ENCODE assay signal across 8 cellular contexts in the genomic region with DNA sequence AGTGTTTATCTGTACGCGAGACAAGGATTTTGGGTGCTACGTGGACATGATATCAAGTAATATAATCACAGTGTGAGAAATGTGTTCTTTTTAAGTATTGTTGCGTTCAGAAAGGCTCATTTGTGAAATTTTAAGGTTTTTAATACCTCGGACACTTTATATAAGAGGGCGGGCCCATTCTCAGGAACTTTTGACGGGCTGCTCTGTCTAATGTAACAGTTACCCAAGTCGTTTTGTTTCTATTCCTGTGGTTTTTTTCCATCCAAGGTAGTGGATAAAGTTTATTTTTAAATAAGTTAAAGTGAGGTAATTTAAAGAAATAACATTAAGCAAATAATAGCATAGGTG. TPM values are rescaled to one million over a fixed set of nuclear protein-coding genes. Genes with fewer than 3 reads are reported as not detected.
A peak's percentile ranks its signal among the peaks of the same experiment; 100 is the strongest.
DNase-seq lines count a peak whose midpoint lies in the region; ATAC-seq and TF ChIP-seq lines count a peak whose summit lies in the region.

No MANE protein-coding gene starts in this region.

- H3K4me1 ChIP-seq in naive thymus-derived CD4-positive, alpha-beta T cell (ENCODE audit: control insufficient read depth in 2 of 2, insufficient read depth in 2 of 2, low read length in 2 of 2), result peaks cover 19% of the 10 kb centered on the region in 2 donors

- CTCF ChIA-PET in AG04450 (lab: Charles Lee), result interaction anchor here (0.6 to 1.6 kb wide), 2 partner anchors 13 to 122 kb away, joined by 3 to 18 read pairs; no protein-coding TSS in a partner anchor
- CTCF ChIA-PET in naive thymus-derived CD4-positive, alpha-beta T cell (lab: Charles Lee), result interaction anchor here (0.7 kb wide), 1 partner anchor 100 kb away, joined by 3 read pairs; no protein-coding TSS in a partner anchor

- POLR2A ChIA-PET in AG04450 (lab: Yijun Ruan, JAX), result interaction anchor here (1.0 to 1.7 kb wide), 4 partner anchors 9 to 115 kb away, joined by 4 to 9 read pairs (median 6); a partner anchor contains a TSS
- POLR2A ChIA-PET in naive thymus-derived CD4-positive, alpha-beta T cell (lab: Charles Lee), result interaction anchor here (0.7 to 2.9 kb wide), 9 partner anchors 17 to 154 kb away, joined by 3 to 24 read pairs (median 3); a partner anchor contains a TSS

- intact Hi-C loops in dendritic cell treated with granulocyte-macrophage colony-stimulating factor and Interleukin-4, amounts not matched to agents 40 ng/mL and 50 ng/mL, for 4 days (cut with micrococcal nuclease), result loop anchor here (1.0 to 2.0 kb wide), 2 partner anchors 61 to 115 kb away; a partner anchor contains a TSS
- intact Hi-C loops in naive thymus-derived CD4-positive, alpha-beta T cell (cut with micrococcal nuclease), result loop anchor here (1.0 to 5.0 kb wide), 13 partner anchors 13 to 1769 kb away; a partner anchor contains a TSS

- ATAC-seq in naive thymus-derived CD4-positive, alpha-beta T cell, result no peak
- ATAC-seq in GM21529 (IDR thresholded peaks at IDR 0.05; ENCODE audit: unreplicated experiment) (no peak), HG02870 (IDR thresholded peaks at IDR 0.05; ENCODE audit: unreplicated experiment) (no peak)

- H3K27me3 ChIP-seq in AG04450 (ENCODE audit: control insufficient read depth, insufficient read depth, low read length), result no peaks in the 10 kb centered on the region
- H3K27me3 ChIP-seq in naive thymus-derived CD4-positive, alpha-beta T cell (ENCODE audit: control insufficient read depth in 2 of 2, insufficient read depth in 2 of 2, low read length in 2 of 2), result no peaks in the 10 kb centered on the region

- DNase-seq in AG04450 (ENCODE audit: low read depth, low spot score) (no peak), LNCaP clone FGC (ENCODE audit: low read depth) (no peak), OCI-M1 (lab: John Stamatoyannopoulos, UW) (no peak)
- no peak for DNase-seq in naive thymus-derived CD4-positive, alpha-beta T cell
- DNase-seq in activated effector memory CD4-positive, alpha-beta T cell treated with Interleukin-2 at 50 U/mL for 16 hours, result no peak

- TF ChIP-seq CTCF in AG04450 (IDR thresholded peaks at IDR 0.05; ENCODE audit: low read depth, low read length) (no peak), LNCaP clone FGC (IDR thresholded peaks at IDR 0.05; ENCODE audit: control insufficient read depth, extremely low read depth, insufficient read depth) (no peak)

- H3K4me1 Mint-ChIP-seq in dendritic cell treated with granulocyte-macrophage colony-stimulating factor and Interleukin-4, amounts not matched to agents 40 ng/mL and 50 ng/mL, for 4 days (ENCODE audit: low read depth), result peaks cover 23% of the 10 kb centered on the region
- H3K4me1 Mint-ChIP-seq in naive thymus-derived CD4-positive, alpha-beta T cell, result peaks cover 5 to 43% (median 32%) of the 10 kb centered on the region in 7 donors

- no peaks in the 10 kb centered on the region; the same call in 1 of the 2 replicates for H3K9me3 ChIP-seq in AG04450 (ENCODE audit: control insufficient read depth, insufficient read depth, low read length)
- no peaks in the 10 kb centered on the region for H3K9me3 ChIP-seq in naive thymus-derived CD4-positive, alpha-beta T cell (ENCODE audit: control insufficient read depth in 2 of 3, low read length in 3 of 3)

- peak overlapping the region; percentile 88 for H3K4me3 Mint-ChIP-seq in dendritic cell treated with granulocyte-macrophage colony-stimulating factor and Interleukin-4, amounts not matched to agents 40 ng/mL and 50 ng/mL, for 4 days
- peak overlapping the region; percentile 91 to 97 (median 96) for H3K4me3 Mint-ChIP-seq in naive thymus-derived CD4-positive, alpha-beta T cell

- H3K36me3 Mint-ChIP-seq in dendritic cell treated with granulocyte-macrophage colony-stimulating factor and Interleukin-4, amounts not matched to agents 40 ng/mL and 50 ng/mL, for 4 days (ENCODE audit: low read depth), result peaks cover 47% of the 10 kb centered on the region
- H3K36me3 Mint-ChIP-seq in naive thymus-derived CD4-positive, alpha-beta T cell, result peaks cover 0 to 23% (median 4%) of the 10 kb centered on the region in 5 donors

- peak overlapping the region; percentile 84 for H3K27ac ChIP-seq in AG04450 (ENCODE audit: low read depth, low read length)
- H3K27ac ChIP-seq in naive thymus-derived CD4-positive, alpha-beta T cell (ENCODE audit: low read depth, low read length), result peak overlapping the region; percentile 89

- H3K27me3 Mint-ChIP-seq in dendritic cell treated with granulocyte-macrophage colony-stimulating factor and Interleukin-4, amounts not matched to agents 40 ng/mL and 50 ng/mL, for 4 days, result peaks cover 10% of the 10 kb centered on the region
- peaks cover under 1 to 13% (median under 1%) of the 10 kb centered on the region in 5 donors for H3K27me3 Mint-ChIP-seq in naive thymus-derived CD4-positive, alpha-beta T cell

- H3K4me3 ChIP-seq in AG04450 (ENCODE audit: low read depth, low read length) (peak overlapping the region; percentile 97), LNCaP clone FGC (ENCODE audit: low read depth, low read length) (peak overlapping the region; percentile 64)
- peak overlapping the region; percentile 88 for H3K4me3 ChIP-seq in naive thymus-derived CD4-positive, alpha-beta T cell (ENCODE audit: low read length)

- no peaks in the 10 kb centered on the region for H3K9me3 Mint-ChIP-seq in dendritic cell treated with granulocyte-macrophage colony-stimulating factor and Interleukin-4, amounts not matched to agents 40 ng/mL and 50 ng/mL, for 4 days
- no peaks in the 10 kb centered on the region for H3K9me3 Mint-ChIP-seq in naive thymus-derived CD4-positive, alpha-beta T cell

- H3K27ac Mint-ChIP-seq in dendritic cell treated with granulocyte-macrophage colony-stimulating factor and Interleukin-4, amounts not matched to agents 40 ng/mL and 50 ng/mL, for 4 days, result peak overlapping the region; percentile 89
- H3K27ac Mint-ChIP-seq in naive thymus-derived CD4-positive, alpha-beta T cell, result peak overlapping the region; percentile 95 to 99 (median 97)

- peaks cover 0 to 31% (median 3%) of the 10 kb centered on the region in 3 experiments for H3K36me3 ChIP-seq in naive thymus-derived CD4-positive, alpha-beta T cell (ENCODE audit: control insufficient read depth in 2 of 3, insufficient read depth in 3 of 3, low read length in 3 of 3)

RNA-seq across cellular contexts. Expression of a gene that starts 0.5 kb away (rescaled TPM):
- 98.6 and 149 TPM in 2 replicates for polyA plus RNA-seq in AG04450 (2011; rRNA removed)
- 16.2 and 26.9 TPM in 2 replicates for polyA minus RNA-seq in AG04450 (2011; rRNA and poly(A)+ RNA removed)
- total RNA-seq in naive thymus-derived CD4-positive, alpha-beta T cell, result 10 to 100 TPM; 34.2 to 70.9 (median 41.5) TPM
- polyA plus RNA-seq in naive thymus-derived CD4-positive, alpha-beta T cell, result 100 to 1,000 TPM; 113 to 115 TPM
